Comparison of ENCODE assay signal across 8 cellular contexts in the genomic region with DNA sequence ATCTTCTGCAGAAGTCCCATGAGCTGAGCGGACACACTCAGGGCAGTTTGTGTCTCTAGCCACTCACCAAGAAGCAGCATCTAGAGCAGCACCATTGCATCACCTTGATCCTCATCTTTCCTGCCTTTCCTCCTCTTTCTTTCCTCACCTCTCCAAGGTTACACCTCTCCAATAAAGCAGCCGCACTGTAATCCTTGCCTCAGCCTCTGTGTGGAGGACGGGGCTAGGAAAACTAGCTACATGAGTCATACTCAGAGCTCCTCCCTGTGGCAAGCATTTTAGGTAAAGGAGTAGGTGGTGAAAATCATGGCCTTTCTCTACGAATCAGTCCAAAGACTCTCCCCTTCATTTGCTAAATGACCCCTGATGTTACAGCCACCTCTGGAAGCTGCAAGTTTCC.
A peak's percentile ranks its signal among the peaks of the same experiment; 100 is the strongest.
DNase-seq lines count a peak whose midpoint lies in the region; ATAC-seq and TF ChIP-seq lines count a peak whose summit lies in the region.

No MANE protein-coding gene starts in this region.

- no peak overlapping the region for H3K27ac Mint-ChIP-seq in GM23338

- TF ChIP-seq CTCF in A673 (conservative IDR thresholded peaks at IDR 0.05; ENCODE audit: low read depth, low read length) (peak; percentile 47), GM23338 (conservative IDR thresholded peaks at IDR 0.05; ENCODE audit: low read depth in 2 of 2) (peak; percentile 53 to 91), gastroesophageal sphincter (IDR thresholded peaks at IDR 0.05) (peak in 1 of 4 experiments; percentile 34)

- H3K79me2 ChIP-seq in GM23338 (replicated peaks; ENCODE audit: insufficient read depth): no peaks in the 10 kb centered on the region

- DNase-seq in A673 (ENCODE audit: low spot score) (peak; percentile 34), GM23338 (ENCODE audit: low spot score) (peak; percentile 87), RPMI8226 (peak; percentile 41), right cardiac atrium (no peak), NCI-H2029 treated with DMSO at 0.1 percent for 48 hours (lab: John Stamatoyannopoulos, UW) (no peak), NCI-H2196 treated with DMSO at 0.1 percent for 48 hours (lab: John Stamatoyannopoulos, UW; ENCODE audit: unreplicated experiment) (no peak)

- no peak overlapping the region for H3K4me3 Mint-ChIP-seq in GM23338

- CTCF ChIA-PET in A673 (lab: Charles Lee): no interaction called here

- 59% methylated on average over 4 of the region's 4 CpGs for WGBS in right cardiac atrium
- WGBS in gastroesophageal sphincter (ENCODE audit: low coverage in 1 of 2), 2 donors: 54 to 68% methylated on average over 3 of the region's 4 CpGs

- H3K9me3 Mint-ChIP-seq in GM23338: no peaks in the 10 kb centered on the region

- ATAC-seq in GM23338: peak; percentile 93
- peak; percentile 75 to 80 for ATAC-seq in right cardiac atrium
- ATAC-seq in gastroesophageal sphincter: no peak
- ATAC-seq in HG03280 (IDR thresholded peaks at IDR 0.05; ENCODE audit: unreplicated experiment): no peak

- intact Hi-C loops in A673 (cut with micrococcal nuclease; ENCODE audit: unreplicated experiment) (no loop called here), right cardiac atrium (cut with DNase I) (no loop called here)

- BruUV-seq in A673 (replicated peaks; lab: Mats Ljungman, UMichigan): no TSS peak

- H3K27ac ChIP-seq in A673 (ENCODE audit: low read depth, low read length, poor library complexity, severe bottlenecking) (no peak overlapping the region), GM23338 (ENCODE audit: low read depth) (no peak overlapping the region), right cardiac atrium (ENCODE audit: low read length) (no peak overlapping the region), gastroesophageal sphincter (no peak overlapping the region)

- no peaks in the 10 kb centered on the region for H3K9me3 ChIP-seq in A673 (ENCODE audit: low read depth, low read length, poor library complexity, severe bottlenecking)
- H3K9me3 ChIP-seq in right cardiac atrium (ENCODE audit: control insufficient read depth, low read length): no peaks in the 10 kb centered on the region
- no peaks in the 10 kb centered on the region for H3K9me3 ChIP-seq in gastroesophageal sphincter

- peaks cover 6% of the 10 kb centered on the region for H3K27me3 Mint-ChIP-seq in GM23338 (ENCODE audit: insufficient read depth, low read depth, poor library complexity)

- no peak overlapping the region for H3K4me2 ChIP-seq in GM23338

- no peaks in the 10 kb centered on the region for H4K20me1 ChIP-seq in GM23338 (replicated peaks; ENCODE audit: insufficient read depth)

- POLR2A ChIA-PET in A673 (lab: Charles Lee; ENCODE audit: low non-redundant PET): no interaction called here

- H3K36me3 Mint-ChIP-seq in GM23338 (ENCODE audit: low read depth): no peaks in the 10 kb centered on the region

- H3K27me3 ChIP-seq in A673 (replicated peaks; ENCODE audit: insufficient read depth, low read depth, low read length, poor library complexity) (no peaks in the 10 kb centered on the region), GM23338 (ENCODE audit: insufficient read depth) (no peaks in the 10 kb centered on the region), right cardiac atrium (ENCODE audit: control insufficient read depth, insufficient read depth) (no peaks in the 10 kb centered on the region), gastroesophageal sphincter (no peaks in the 10 kb centered on the region)

- no peak for TF ChIP-seq POLR2A in gastroesophageal sphincter (IDR thresholded peaks at IDR 0.05)

- TF ChIP-seq EP300 in gastroesophageal sphincter (IDR thresholded peaks at IDR 0.05): no peak

- H3K9me2 ChIP-seq in GM23338 (ENCODE audit: insufficient read depth): no peaks in the 10 kb centered on the region

- H3K4me1 ChIP-seq in A673 (ENCODE audit: insufficient read depth, low read length, poor library complexity, severe bottlenecking): no peaks in the 10 kb centered on the region
- H3K4me1 ChIP-seq in GM23338 (ENCODE audit: insufficient read depth): peaks cover 32% of the 10 kb centered on the region
- H3K4me1 ChIP-seq in right cardiac atrium (ENCODE audit: control insufficient read depth, insufficient read depth, low read length): no peaks in the 10 kb centered on the region
- H3K4me1 ChIP-seq in gastroesophageal sphincter: peaks cover 0 to 8% (median 3%) of the 10 kb centered on the region in 3 donors

- no peak overlapping the region for H2AFZ ChIP-seq in GM23338

- H3F3A ChIP-seq in GM23338 (replicated peaks; ENCODE audit: low read depth): no peaks in the 10 kb centered on the region

- no peak overlapping the region for H3K4me3 ChIP-seq in A673 (ENCODE audit: low read depth, low read length, poor library complexity, severe bottlenecking)
- no peak overlapping the region for H3K4me3 ChIP-seq in GM23338
- no peak overlapping the region for H3K4me3 ChIP-seq in right cardiac atrium (ENCODE audit: low read length)
- no peak overlapping the region for H3K4me3 ChIP-seq in gastroesophageal sphincter

- H3K36me3 ChIP-seq in A673 (ENCODE audit: insufficient read depth, low read length, poor library complexity, severe bottlenecking) (no peaks in the 10 kb centered on the region), GM23338 (ENCODE audit: insufficient read depth) (no peaks in the 10 kb centered on the region), gastroesophageal sphincter (no peaks in the 10 kb centered on the region)

- H3K4me1 Mint-ChIP-seq in GM23338: peaks cover 53% of the 10 kb centered on the region

TF ChIP-seq in GM23338, 12 proteins besides CTCF, POLR2A, EP300 and RAD21 (continues in another document):
- TF ChIP-seq STAT1 (IDR thresholded peaks at IDR 0.05; ENCODE audit: unreplicated experiment): no peak
- TF ChIP-seq ZNF331 (CRISPR knock-in tag; IDR thresholded peaks at IDR 0.05; ENCODE audit: low read depth): no peak
- TF ChIP-seq EZH2 (IDR thresholded peaks at IDR 0.05; ENCODE audit: low read depth, unreplicated experiment): no peak
- peak; percentile 40; the same call in 1 of the 2 replicates for TF ChIP-seq ZNF462 (CRISPR knock-in tag; IDR thresholded peaks at IDR 0.05)
- no peak for TF ChIP-seq NANOG (IDR thresholded peaks at IDR 0.05; ENCODE audit: borderline replicate concordance)

Comparison
In these comparisons a context has a peak if more than half of its experiments do, and no peak if none do; other contexts are left out.
1. DNase-seq: peak in A673 (single experiment), GM23338 (single experiment) and RPMI8226 (single experiment); none in right cardiac atrium (0 of 3), NCI-H2029 treated with DMSO at 0.1 percent for 48 hours (single experiment) and NCI-H2196 treated with DMSO at 0.1 percent for 48 hours (single experiment).
2. ATAC-seq: peak in GM23338 (single experiment) and right cardiac atrium (2 of 2); none in gastroesophageal sphincter (single experiment) and HG03280 (single experiment).